1 cellular context compared by ENCODE assay signal in genomic region chr12:110035534-110036104, GRCh38.
TF ChIP-seq lines count a peak whose summit lies in the region.

No MANE protein-coding gene starts in this region.

TF ChIP-seq in IMR-90, 13 proteins besides CTCF, POLR2A, EP300 and RAD21:
- TF ChIP-seq MAZ (IDR thresholded peaks at IDR 0.05; ENCODE audit: borderline replicate concordance, low read depth, low read length) (no peak), FOS (IDR thresholded peaks at IDR 0.05; ENCODE audit: low read depth, low read length) (no peak), CHD1 (IDR thresholded peaks at IDR 0.05; ENCODE audit: low read depth, low read length) (no peak), ELK1 (IDR thresholded peaks at IDR 0.05; ENCODE audit: borderline replicate concordance, low read depth, low read length) (no peak), MAFK (IDR thresholded peaks at IDR 0.05; ENCODE audit: low read depth, low read length) (no peak), CEBPB (IDR thresholded peaks at IDR 0.05; ENCODE audit: low read depth, low read length) (no peak)
